14 cellular contexts compared by ENCODE assay signal in the genomic region with DNA sequence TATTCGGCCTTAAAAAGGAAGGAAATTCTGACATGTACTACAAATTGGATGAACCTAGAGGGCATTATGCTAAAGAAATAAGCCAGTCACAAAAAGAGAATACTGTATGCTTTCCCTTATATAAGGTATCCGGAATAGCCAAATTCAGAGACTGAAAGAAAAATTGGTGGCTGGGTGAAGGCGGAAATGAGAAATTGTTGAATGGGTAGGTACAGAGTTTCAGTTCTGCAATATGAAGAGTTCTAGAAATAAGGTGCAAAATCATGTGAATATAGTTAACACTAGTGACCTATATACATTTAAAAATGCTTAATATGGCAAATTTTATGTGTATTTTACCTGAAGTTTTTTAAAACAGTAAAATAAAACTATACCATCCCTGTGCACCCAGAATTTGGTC. TPM values are rescaled to one million over a fixed set of nuclear protein-coding genes. Genes with fewer than 3 reads are reported as not detected.
A peak's percentile ranks its signal among the peaks of the same experiment; 100 is the strongest.
DNase-seq lines count a peak whose midpoint lies in the region; ATAC-seq, FAIRE-seq and TF ChIP-seq lines count a peak whose summit lies in the region.
"Had no signal": no experiment of that assay in that cellular context is flagged by ENCODE, and none has a peak within 500 bp of the region (broad histone marks: within the 10 kb centered on the region; RNA-seq: fewer than 3 reads in every experiment).

No MANE protein-coding gene starts in this region.

- POLR2A ChIA-PET in A549 (lab: Yijun Ruan, JAX) = no interaction called here

- no peak overlapping the region for H3K27ac ChIP-seq in A549
- H3K27ac ChIP-seq: neural progenitor cell, testis had no signal

- no peak for TF ChIP-seq CTCF in A549 (IDR thresholded peaks at IDR 0.05)

- H3K9me3 ChIP-seq in A549 = no peaks in the 10 kb centered on the region
- H3K9me3 ChIP-seq: testis had no signal

- no peak overlapping the region for H3K4me3 ChIP-seq in A549
- H3K4me3 ChIP-seq: neural progenitor cell, testis had no signal

- CTCF ChIA-PET in A549 (lab: Yijun Ruan, JAX) = no interaction called here

- H3K4me1 Mint-ChIP-seq in stimulated activated effector memory CD8-positive, alpha-beta T cell treated with anti-CD3 and anti-CD28 coated beads, Interleukin-12 subunit alpha, Interleukin-12 subunit beta, amount 100 ng/mL, for 72 hours = peaks cover 4% of the 10 kb centered on the region

- 100% methylated on average over 3 of the region's 3 CpGs for WGBS in A549 (ENCODE audit: missing lambda C conversion rate)

- no peak overlapping the region for H3K4me2 ChIP-seq in A549
- H3K4me2 ChIP-seq: neural progenitor cell had no signal

- H3K27ac Mint-ChIP-seq in stimulated activated effector memory CD8-positive, alpha-beta T cell treated with anti-CD3 and anti-CD28 coated beads, Interleukin-12 subunit alpha, Interleukin-12 subunit beta, amount 100 ng/mL, for 72 hours = no peak overlapping the region
- H3K27ac Mint-ChIP-seq: neural progenitor cell had no signal

- TF ChIP-seq POLR2A in A549 (IDR thresholded peaks at IDR 0.05; ENCODE audit: low read length) = no peak

- H3K4me3 Mint-ChIP-seq in stimulated activated effector memory CD8-positive, alpha-beta T cell treated with anti-CD3 and anti-CD28 coated beads, Interleukin-12 subunit alpha, Interleukin-12 subunit beta, amount 100 ng/mL, for 72 hours = no peak overlapping the region
- H3K4me3 Mint-ChIP-seq: neural progenitor cell had no signal

- peaks cover 6% of the 10 kb centered on the region for H3K36me3 Mint-ChIP-seq in stimulated activated effector memory CD8-positive, alpha-beta T cell treated with anti-CD3 and anti-CD28 coated beads, Interleukin-12 subunit alpha, Interleukin-12 subunit beta, amount 100 ng/mL, for 72 hours

- ATAC-seq in A549 (no peak), HG02642 (IDR thresholded peaks at IDR 0.05; ENCODE audit: poor library complexity, unreplicated experiment) (peak; percentile 93), HG03457 (IDR thresholded peaks at IDR 0.05; ENCODE audit: unreplicated experiment) (peak; percentile 85)
- no peak for ATAC-seq in stimulated activated effector memory CD8-positive, alpha-beta T cell treated with anti-CD3 and anti-CD28 coated beads, Interleukin-12 subunit alpha, Interleukin-12 subunit beta, amount 100 ng/mL, for 72 hours

- DNase-seq in A549 (ENCODE audit: low read depth in 1 of 2, low spot score in 1 of 2) (no peak), GM19238 (ENCODE audit: insufficient read length, low spot score) (peak; percentile 16), SW 1271 (lab: John Stamatoyannopoulos, UW) (no peak), epidermal melanocyte (ENCODE audit: insufficient read length, low spot score) (no peak), T-helper 2 cell (no peak)
- DNase-seq in stimulated activated effector memory CD8-positive, alpha-beta T cell treated with anti-CD3 and anti-CD28 coated beads, Interleukin-12 subunit alpha, Interleukin-12 subunit beta, amount 100 ng/mL, for 72 hours (ENCODE audit: low spot score in 2 of 2) = no peak
- DNase-seq: 8988T; aorta; NCI-H1436; stimulated activated CD4-positive, alpha-beta T cell treated with anti-CD3 and anti-CD28 coated beads, Interleukin-2, amount 100 ng/mL, for 24 hours; testis had no signal

- no peaks in the 10 kb centered on the region for H3K4me1 ChIP-seq in A549
- H3K4me1 ChIP-seq: neural progenitor cell, testis had no signal

- no peak for FAIRE-seq in A549 (lab: Jason Lieb, UNC)

- TF ChIP-seq RAD21 in A549 (conservative IDR thresholded peaks at IDR 0.05 in 1 of 2, IDR thresholded peaks at IDR 0.05 in 1 of 2) = no peak

- no peak for TF ChIP-seq EP300 in A549 (IDR thresholded peaks at IDR 0.05)

- no peaks in the 10 kb centered on the region for H3K9me3 Mint-ChIP-seq in stimulated activated effector memory CD8-positive, alpha-beta T cell treated with anti-CD3 and anti-CD28 coated beads, Interleukin-12 subunit alpha, Interleukin-12 subunit beta, amount 100 ng/mL, for 72 hours
- H3K9me3 Mint-ChIP-seq: neural progenitor cell had no signal

TF ChIP-seq in A549, 52 proteins besides CTCF, POLR2A, EP300 and RAD21:
- TF ChIP-seq TP53 (CRISPR knock-in tag; IDR thresholded peaks at IDR 0.05) (no peak), MAFK (IDR thresholded peaks at IDR 0.05; ENCODE audit: partially characterized antibody) (peak; percentile 16), CBX8 (IDR thresholded peaks at IDR 0.05) (no peak), NFE2L2 (conservative IDR thresholded peaks at IDR 0.05; ENCODE audit: low read length) (no peak), RFX5 (IDR thresholded peaks at IDR 0.05) (no peak), JUN (IDR thresholded peaks at IDR 0.05) (no peak), HDAC2 (IDR thresholded peaks at IDR 0.05) (no peak)
- TF ChIP-seq, protein P1, sequence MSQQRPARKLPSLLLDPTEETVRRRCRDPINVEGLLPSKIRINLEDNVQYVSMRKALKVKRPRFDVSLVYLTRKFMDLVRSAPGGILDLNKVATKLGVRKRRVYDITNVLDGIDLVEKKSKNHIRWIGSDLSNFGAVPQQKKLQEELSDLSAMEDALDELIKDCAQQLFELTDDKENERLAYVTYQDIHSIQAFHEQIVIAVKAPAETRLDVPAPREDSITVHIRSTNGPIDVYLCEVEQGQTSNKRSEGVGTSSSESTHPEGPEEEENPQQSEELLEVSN (IDR thresholded peaks at IDR 0.05; ENCODE audit: borderline replicate concordance, low read depth) = no peak
- TF ChIP-seq, protein P2, sequence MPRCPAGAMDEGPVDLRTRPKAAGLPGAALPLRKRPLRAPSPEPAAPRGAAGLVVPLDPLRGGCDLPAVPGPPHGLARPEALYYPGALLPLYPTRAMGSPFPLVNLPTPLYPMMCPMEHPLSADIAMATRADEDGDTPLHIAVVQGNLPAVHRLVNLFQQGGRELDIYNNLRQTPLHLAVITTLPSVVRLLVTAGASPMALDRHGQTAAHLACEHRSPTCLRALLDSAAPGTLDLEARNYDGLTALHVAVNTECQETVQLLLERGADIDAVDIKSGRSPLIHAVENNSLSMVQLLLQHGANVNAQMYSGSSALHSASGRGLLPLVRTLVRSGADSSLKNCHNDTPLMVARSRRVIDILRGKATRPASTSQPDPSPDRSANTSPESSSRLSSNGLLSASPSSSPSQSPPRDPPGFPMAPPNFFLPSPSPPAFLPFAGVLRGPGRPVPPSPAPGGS (IDR thresholded peaks at IDR 0.05) = no peak

RNA-seq across cellular contexts. Expression of a gene that starts 51.7 kb away (rescaled TPM):
- polyA plus RNA-seq in A549 (2011; rRNA removed) = 40.1 and 58.2 TPM in 2 replicates
- 12.0 and 13.1 TPM in 2 replicates for polyA plus RNA-seq in A549 (2012; cell fraction: cytosol; rRNA removed)
- 15.1 and 16.6 TPM in 2 replicates for polyA plus RNA-seq in A549 (2012; cell fraction: nucleus; rRNA removed)
- 25.8 to 26.5 TPM (median 26.0 TPM) in 3 replicates for polyA plus RNA-seq in A549 (2017; fragmentation: RNase III; extraction: RNeasy Plus Mini Kit Qiagen cat#74134 plus additional on column Dnase treatment)
- polyA minus RNA-seq in A549 (2011; rRNA and poly(A)+ RNA removed) = 22.6 and 23.2 TPM in 2 replicates

Comparison
In these comparisons a context has a peak if more than half of its experiments do, and no peak if none do; other contexts are left out.
1. ATAC-seq: peak in HG02642 (single experiment) and HG03457 (single experiment); none in A549 (0 of 2) and stimulated activated effector memory CD8-positive, alpha-beta T cell treated with anti-CD3 and anti-CD28 coated beads, Interleukin-12 subunit alpha, Interleukin-12 subunit beta, amount 100 ng/mL, for 72 hours (single experiment).